12 cellular contexts compared by ENCODE assay signal in genomic region chr12:53737951-53738833, GRCh38. TPM values are rescaled to one million over a fixed set of nuclear protein-coding genes. Genes with fewer than 3 reads are reported as not detected.
DNase-seq lines count a peak whose midpoint lies in the region; ATAC-seq and TF ChIP-seq lines count a peak whose summit lies in the region.
"Had no signal": no experiment of that assay in that cellular context is flagged by ENCODE, and none has a peak within 500 bp of the region (broad histone marks: within the 10 kb centered on the region; RNA-seq: fewer than 3 reads in every experiment).

No MANE protein-coding gene starts in this region.

- H3K27ac Mint-ChIP-seq in T-cell (no peak overlapping the region), neural crest cell (ENCODE audit: unreplicated experiment) (no peak overlapping the region)

- H3K27me3 ChIP-seq in colonic mucosa (peaks cover 33% of the 10 kb centered on the region), tibial artery (peaks cover 0 to 35% of the 10 kb centered on the region in 2 donors)

- peaks cover 23 to 28% (median 24%) of the 10 kb centered on the region in 3 donors for H3K4me1 Mint-ChIP-seq in T-cell
- H3K4me1 Mint-ChIP-seq in neural crest cell, result peaks cover 12% of the 10 kb centered on the region

- H3K4me1 ChIP-seq in colonic mucosa, result peaks cover 4% of the 10 kb centered on the region
- H3K4me1 ChIP-seq in tibial artery, result peaks cover 0 to 20% (median 10%) of the 10 kb centered on the region in 4 donors

- H3K36me3 Mint-ChIP-seq in T-cell (no peaks in the 10 kb centered on the region), neural crest cell (ENCODE audit: low read depth) (no peaks in the 10 kb centered on the region)

- H3K9me3 Mint-ChIP-seq in T-cell (no peaks in the 10 kb centered on the region), neural crest cell (no peaks in the 10 kb centered on the region)

- peak; percentile 65 to 76 (median 68) for ATAC-seq in T-cell (replicated peaks in 1 of 4)
- ATAC-seq in HG03175 (IDR thresholded peaks at IDR 0.05; ENCODE audit: unreplicated experiment), result no peak
- no peak for ATAC-seq in HG02852 (IDR thresholded peaks at IDR 0.05; ENCODE audit: unreplicated experiment)
- ATAC-seq in HG02885 (IDR thresholded peaks at IDR 0.05; ENCODE audit: poor library complexity, unreplicated experiment), result no peak

- DNase-seq in G401 (ENCODE audit: low spot score), result peak; percentile 77
- peak in 21 of 34 experiments; percentile 15 to 59 (median 38) for DNase-seq in T-cell
- peak; percentile 40 for DNase-seq in colonic mucosa
- no peak for DNase-seq in neural crest cell (ENCODE audit: low read depth, low spot score)
- no peak for DNase-seq in tibial artery
- DNase-seq: central memory CD4-positive, alpha-beta T cell; GF-D8 had no signal

- H3K9me3 ChIP-seq in colonic mucosa (no peaks in the 10 kb centered on the region), tibial artery (no peaks in the 10 kb centered on the region)

- no peak for TF ChIP-seq CTCF in colonic mucosa (IDR thresholded peaks at IDR 0.05)
- TF ChIP-seq CTCF in neural crest cell (conservative IDR thresholded peaks at IDR 0.05), result no peak
- no peak for TF ChIP-seq CTCF in tibial artery (IDR thresholded peaks at IDR 0.05)

- H3K4me3 Mint-ChIP-seq in T-cell, result peak overlapping the region in 2 of 3 donors; percentile 71
- H3K4me3 Mint-ChIP-seq in neural crest cell, result peak overlapping the region; percentile 45

- H3K4me3 ChIP-seq in colonic mucosa, result no peak overlapping the region
- no peak overlapping the region for H3K4me3 ChIP-seq in tibial artery

- in situ Hi-C loops in G401 (cut with HindIII; ENCODE audit: low sequenced_read_pairs), result no loop called here

- no peak overlapping the region for H3K9ac ChIP-seq in colonic mucosa (ENCODE audit: low read depth in 2 of 2, low read length in 2 of 2)

- POLR2A ChIA-PET in T-cell (lab: Charles Lee), result no interaction called here

- intact Hi-C loops in colonic mucosa (cut with DNase I), result no loop called here
- intact Hi-C loops in tibial artery (cut with DNase I; ENCODE audit: low total_unique reads), result no loop called here

- H3K27me3 Mint-ChIP-seq in T-cell (peaks cover 22 to 56% of the 10 kb centered on the region in 2 donors), neural crest cell (ENCODE audit: low read depth) (peaks cover 12% of the 10 kb centered on the region)

- H3K36me3 ChIP-seq in colonic mucosa, result no peaks in the 10 kb centered on the region
- no peaks in the 10 kb centered on the region for H3K36me3 ChIP-seq in tibial artery

- CTCF ChIA-PET in T-cell (lab: Charles Lee), result interaction anchor here (0.6 to 1.4 kb wide), 7 partner anchors 8 to 38 kb away, joined by 3 to 6 read pairs (median 4); partner anchors contain the start of gene CALCOCO1 (in 1 of the 2)

- H3K27ac ChIP-seq in colonic mucosa (no peak overlapping the region), tibial artery (no peak overlapping the region)
- H3K27ac ChIP-seq: RWPE1 had no signal

RNA-seq across cellular contexts. Expression of gene CALCOCO1, which starts 10.9 kb away (rescaled TPM):
- 232 and 250 TPM in 2 replicates for total RNA-seq in G401 (2014; rRNA removed; shearing (Covaris generic))
- total RNA-seq in T-cell (100 to 1,000 TPM; 118 to 162 (median 153) TPM), colonic mucosa (10 to 100 TPM; 36.0 to 64.5 TPM), neural crest cell (32.0 and 34.0 TPM in 2 replicates)

RNA-seq across cellular contexts. Expression of gene CISTR, which starts 13.6 kb away (rescaled TPM):
- total RNA-seq in G401 (2014; rRNA removed; shearing (Covaris generic)), result not detected in 2 replicates
- not detected for total RNA-seq in T-cell
- total RNA-seq in colonic mucosa, result not detected
- 0.61 TPM in 1 of 2 replicates, not detected in the other for total RNA-seq in neural crest cell
- total RNA-seq: subcutaneous adipose tissue had no signal

Comparison
In these comparisons a context has a peak if more than half of its experiments do, and no peak if none do; other contexts are left out.
1. DNase-seq: peak in G401 (single experiment), T-cell (21 of 34) and colonic mucosa (single experiment); none in neural crest cell (single experiment) and tibial artery (0 of 2).
2. ATAC-seq: peak in T-cell (4 of 4); none in HG03175 (single experiment), HG02852 (single experiment) and HG02885 (single experiment).